Comparison of ENCODE assay signal across 27 cellular contexts in genomic region chr15:84880007-84880406, GRCh38. TPM values are rescaled to one million over a fixed set of nuclear protein-coding genes. Genes with fewer than 3 reads are reported as not detected.
"Had no signal": no experiment of that assay in that cellular context is flagged by ENCODE, and none has a peak within 500 bp of the region (broad histone marks: within the 10 kb centered on the region; RNA-seq: fewer than 3 reads in every experiment).

No MANE protein-coding gene starts in this region.

- H3K9me3 Mint-ChIP-seq: naive thymus-derived CD8-positive, alpha-beta T cell; nephron progenitor cell; neural progenitor cell; stimulated activated effector memory CD8-positive, alpha-beta T cell treated with anti-CD3 and anti-CD28 coated beads, Interleukin-12 subunit alpha, Interleukin-12 subunit beta, amount 100 ng/mL, for 72 hours; stimulated activated naive CD8-positive, alpha-beta T cell treated with anti-CD3 and anti-CD28 coated beads, Interleukin-15, Interleukin-2, amounts not matched to agents 100 ng/mL and 50 ng/mL, for 24 hours had no signal

- H2AFZ ChIP-seq: hepatocyte, neural progenitor cell, parathyroid adenoma had no signal

- H3K36me3 Mint-ChIP-seq: naive thymus-derived CD8-positive, alpha-beta T cell; neural progenitor cell; stimulated activated effector memory CD8-positive, alpha-beta T cell treated with anti-CD3 and anti-CD28 coated beads, Interleukin-12 subunit alpha, Interleukin-12 subunit beta, amount 100 ng/mL, for 72 hours had no signal

- DNase-seq: islet precursor cell; left ventricle myocardium superior; lower lobe of right lung; mammary epithelial cell; mesenchymal stem cell; nephron progenitor cell; occipital lobe; right lobe of liver; stimulated activated CD4-positive, alpha-beta T cell treated with anti-CD3 and anti-CD28 coated beads, Interleukin-4, amount 100 ng/mL, for 24 hours; stimulated activated naive CD4-positive, alpha-beta T cell; tibial artery; trophoblast cell; upper lobe of right lung had no signal

- H3K79me2 ChIP-seq: hepatocyte, parathyroid adenoma had no signal

- H3K4me3 Mint-ChIP-seq: naive thymus-derived CD8-positive, alpha-beta T cell; nephron progenitor cell; neural progenitor cell; stimulated activated effector memory CD8-positive, alpha-beta T cell treated with anti-CD3 and anti-CD28 coated beads, Interleukin-12 subunit alpha, Interleukin-12 subunit beta, amount 100 ng/mL, for 72 hours; stimulated activated naive CD8-positive, alpha-beta T cell treated with anti-CD3 and anti-CD28 coated beads, Interleukin-15, Interleukin-2, amounts not matched to agents 100 ng/mL and 50 ng/mL, for 24 hours had no signal

- H3K4me3 ChIP-seq: hepatocyte, lower lobe of right lung, neural progenitor cell, right atrium auricular region, right lobe of liver, skin epidermis, suprapubic skin, thoracic aorta, tibial artery, upper lobe of right lung had no signal

- H3K4me1 Mint-ChIP-seq: stimulated activated effector memory CD8-positive, alpha-beta T cell treated with anti-CD3 and anti-CD28 coated beads, Interleukin-12 subunit alpha, Interleukin-12 subunit beta, amount 100 ng/mL, for 72 hours had no signal

- ATAC-seq: left ventricle myocardium superior; lower lobe of right lung; naive thymus-derived CD8-positive, alpha-beta T cell; right lobe of liver; stimulated activated effector memory CD8-positive, alpha-beta T cell treated with anti-CD3 and anti-CD28 coated beads, Interleukin-12 subunit alpha, Interleukin-12 subunit beta, amount 100 ng/mL, for 72 hours; upper lobe of right lung had no signal

- H3K36me3 ChIP-seq: lower lobe of right lung, neural progenitor cell, neutrophil, right atrium auricular region, right lobe of liver, suprapubic skin, thoracic aorta, tibial artery, upper lobe of right lung had no signal

- H3K27me3 ChIP-seq: hepatocyte, neural progenitor cell, neutrophil, right atrium auricular region, right lobe of liver, suprapubic skin, tibial artery, upper lobe of right lung had no signal

- H3K4me1 ChIP-seq: lower lobe of right lung, neural progenitor cell, parathyroid adenoma, suprapubic skin, upper lobe of right lung had no signal

- H3K27ac Mint-ChIP-seq: nephron progenitor cell; neural progenitor cell; stimulated activated effector memory CD8-positive, alpha-beta T cell treated with anti-CD3 and anti-CD28 coated beads, Interleukin-12 subunit alpha, Interleukin-12 subunit beta, amount 100 ng/mL, for 72 hours; stimulated activated naive CD8-positive, alpha-beta T cell treated with anti-CD3 and anti-CD28 coated beads, Interleukin-15, Interleukin-2, amounts not matched to agents 100 ng/mL and 50 ng/mL, for 24 hours had no signal

- H3K9me3 ChIP-seq: lower lobe of right lung, neutrophil, right atrium auricular region, right lobe of liver, suprapubic skin, thoracic aorta, tibial artery, upper lobe of right lung had no signal

- H3K4me2 ChIP-seq: hepatocyte, neural progenitor cell had no signal

- H3K27me3 Mint-ChIP-seq: stimulated activated naive CD8-positive, alpha-beta T cell treated with anti-CD3 and anti-CD28 coated beads, Interleukin-15, Interleukin-2, amounts not matched to agents 100 ng/mL and 50 ng/mL, for 24 hours had no signal

- H3K27ac ChIP-seq: hepatocyte, lower lobe of right lung, neural progenitor cell, neutrophil, parathyroid adenoma, right atrium auricular region, right lobe of liver, skin epidermis, suprapubic skin, thoracic aorta, tibial artery, upper lobe of right lung had no signal

RNA-seq across cellular contexts. Expression of gene SLC28A1, which starts 4.5 kb away (rescaled TPM):
- total RNA-seq: lower lobe of right lung; naive thymus-derived CD8-positive, alpha-beta T cell; occipital lobe; osteocyte; pulmonary artery endothelial cell; subcutaneous adipose tissue; suprapubic skin; upper lobe of right lung had no signal
- polyA plus RNA-seq: mammary epithelial cell; naive thymus-derived CD8-positive, alpha-beta T cell had no signal
